In the genomic region with DNA sequence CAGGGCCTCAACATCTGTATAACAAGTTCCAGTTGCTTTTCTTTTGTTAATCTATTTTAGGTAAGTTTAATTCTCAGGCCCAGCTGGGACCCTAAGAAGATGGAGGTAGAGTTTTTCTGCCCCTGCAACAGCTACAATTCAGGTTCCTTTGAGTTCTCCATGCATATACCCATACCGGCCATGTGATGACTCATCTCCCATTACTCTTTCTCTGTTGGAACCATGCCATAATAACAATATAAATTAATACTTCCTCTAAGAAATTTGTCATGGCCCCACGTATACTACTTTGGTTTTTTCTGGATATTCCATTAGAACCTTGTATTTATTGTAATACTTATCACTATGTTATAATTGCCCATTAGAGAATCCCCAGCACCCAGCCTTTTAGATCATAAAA, we compare ENCODE assay signal across 1 cellular context.
A peak's percentile ranks its signal among the peaks of the same experiment; 100 is the strongest.
TF ChIP-seq lines count a peak whose summit lies in the region.

No MANE protein-coding gene starts in this region.

TF ChIP-seq in SK-N-SH, 30 proteins besides CTCF, POLR2A, EP300 and RAD21 (continued from another document):
- TF ChIP-seq, protein P1, sequence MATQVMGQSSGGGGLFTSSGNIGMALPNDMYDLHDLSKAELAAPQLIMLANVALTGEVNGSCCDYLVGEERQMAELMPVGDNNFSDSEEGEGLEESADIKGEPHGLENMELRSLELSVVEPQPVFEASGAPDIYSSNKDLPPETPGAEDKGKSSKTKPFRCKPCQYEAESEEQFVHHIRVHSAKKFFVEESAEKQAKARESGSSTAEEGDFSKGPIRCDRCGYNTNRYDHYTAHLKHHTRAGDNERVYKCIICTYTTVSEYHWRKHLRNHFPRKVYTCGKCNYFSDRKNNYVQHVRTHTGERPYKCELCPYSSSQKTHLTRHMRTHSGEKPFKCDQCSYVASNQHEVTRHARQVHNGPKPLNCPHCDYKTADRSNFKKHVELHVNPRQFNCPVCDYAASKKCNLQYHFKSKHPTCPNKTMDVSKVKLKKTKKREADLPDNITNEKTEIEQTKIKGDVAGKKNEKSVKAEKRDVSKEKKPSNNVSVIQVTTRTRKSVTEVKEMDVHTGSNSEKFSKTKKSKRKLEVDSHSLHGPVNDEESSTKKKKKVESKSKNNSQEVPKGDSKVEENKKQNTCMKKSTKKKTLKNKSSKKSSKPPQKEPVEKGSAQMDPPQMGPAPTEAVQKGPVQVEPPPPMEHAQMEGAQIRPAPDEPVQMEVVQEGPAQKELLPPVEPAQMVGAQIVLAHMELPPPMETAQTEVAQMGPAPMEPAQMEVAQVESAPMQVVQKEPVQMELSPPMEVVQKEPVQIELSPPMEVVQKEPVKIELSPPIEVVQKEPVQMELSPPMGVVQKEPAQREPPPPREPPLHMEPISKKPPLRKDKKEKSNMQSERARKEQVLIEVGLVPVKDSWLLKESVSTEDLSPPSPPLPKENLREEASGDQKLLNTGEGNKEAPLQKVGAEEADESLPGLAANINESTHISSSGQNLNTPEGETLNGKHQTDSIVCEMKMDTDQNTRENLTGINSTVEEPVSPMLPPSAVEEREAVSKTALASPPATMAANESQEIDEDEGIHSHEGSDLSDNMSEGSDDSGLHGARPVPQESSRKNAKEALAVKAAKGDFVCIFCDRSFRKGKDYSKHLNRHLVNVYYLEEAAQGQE (IDR thresholded peaks at IDR 0.05; ENCODE audit: low read depth, low read length), result no peak
- TF ChIP-seq, protein P2, sequence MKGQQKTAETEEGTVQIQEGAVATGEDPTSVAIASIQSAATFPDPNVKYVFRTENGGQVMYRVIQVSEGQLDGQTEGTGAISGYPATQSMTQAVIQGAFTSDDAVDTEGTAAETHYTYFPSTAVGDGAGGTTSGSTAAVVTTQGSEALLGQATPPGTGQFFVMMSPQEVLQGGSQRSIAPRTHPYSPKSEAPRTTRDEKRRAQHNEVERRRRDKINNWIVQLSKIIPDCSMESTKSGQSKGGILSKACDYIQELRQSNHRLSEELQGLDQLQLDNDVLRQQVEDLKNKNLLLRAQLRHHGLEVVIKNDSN (IDR thresholded peaks at IDR 0.05; ENCODE audit: borderline replicate concordance, low read depth), result no peak
- no peak for TF ChIP-seq FOXJ3 (CRISPR knock-in tag; IDR thresholded peaks at IDR 0.05)
- TF ChIP-seq NFIC (IDR thresholded peaks at IDR 0.05; ENCODE audit: borderline replicate concordance), result peak; percentile 54
